18 cellular contexts compared by ENCODE assay signal in the genomic region with DNA sequence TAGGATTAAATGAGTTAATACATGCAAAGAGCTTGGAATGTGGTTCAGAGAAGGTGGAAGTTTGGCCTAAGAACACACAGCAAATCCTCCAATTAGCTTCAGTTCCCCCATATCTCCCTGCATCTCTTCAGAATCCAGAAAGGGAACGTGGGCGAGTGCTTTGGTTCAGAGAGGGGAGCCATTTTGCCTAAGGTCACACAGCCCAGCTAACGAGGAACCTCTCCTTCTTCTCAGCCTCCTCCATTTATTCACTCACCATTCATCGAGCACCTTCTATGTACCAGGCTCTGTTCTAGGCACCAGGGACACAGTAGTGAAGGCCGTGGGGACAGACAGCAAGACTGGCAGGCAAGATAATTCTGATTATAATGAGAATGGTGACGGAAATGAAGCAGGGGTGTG. TPM values are rescaled to one million over a fixed set of nuclear protein-coding genes. Genes with fewer than 3 reads are reported as not detected.
DNase-seq lines count a peak whose midpoint lies in the region; TF ChIP-seq lines count a peak whose summit lies in the region.
"Had no signal": no experiment of that assay in that cellular context is flagged by ENCODE, and none has a peak within 500 bp of the region (broad histone marks: within the 10 kb centered on the region; RNA-seq: fewer than 3 reads in every experiment).

No MANE protein-coding gene starts in this region.

- no peaks in the 10 kb centered on the region for H3K27me3 ChIP-seq in breast epithelium
- no peaks in the 10 kb centered on the region for H3K27me3 ChIP-seq in mammary epithelial cell (ENCODE audit: insufficient read depth, low read length)
- H3K27me3 ChIP-seq: ascending aorta, heart left ventricle had no signal

- TF ChIP-seq POLR2A in breast epithelium (IDR thresholded peaks at IDR 0.05) = no peak

- H3K36me3 Mint-ChIP-seq in dendritic cell treated with granulocyte-macrophage colony-stimulating factor and Interleukin-4, amounts not matched to agents 40 ng/mL and 50 ng/mL, for 4 days (ENCODE audit: low read depth) = peaks cover 18% of the 10 kb centered on the region
- H3K36me3 Mint-ChIP-seq in neural crest cell (ENCODE audit: low read depth) = no peaks in the 10 kb centered on the region

- no peak overlapping the region for H2AFZ ChIP-seq in mammary epithelial cell (ENCODE audit: low read depth, low read length)

- H3K4me3 Mint-ChIP-seq in dendritic cell treated with granulocyte-macrophage colony-stimulating factor and Interleukin-4, amounts not matched to agents 40 ng/mL and 50 ng/mL, for 4 days = no peak overlapping the region
- H3K4me3 Mint-ChIP-seq in neural crest cell = peak overlapping the region; percentile 73
- H3K4me3 Mint-ChIP-seq: activated CD4-positive, alpha-beta T cell treated with anti-CD3 and anti-CD28 coated beads, Interleukin-2, amount 10 ng/mL, durations not matched to agents 7 days and 5 days; stimulated activated naive CD8-positive, alpha-beta T cell treated with anti-CD3 and anti-CD28 coated beads, Interleukin-15, amount 100 ng/mL, for 72 hours had no signal

- intact Hi-C loops in breast epithelium (cut with DNase I; ENCODE audit: low total_unique reads) = loop anchor here (5.0 kb wide), 1 partner anchor 389 kb away; no protein-coding TSS in a partner anchor
- intact Hi-C loops in mammary epithelial cell (cut with micrococcal nuclease) = no loop called here
- intact Hi-C loops in dendritic cell treated with granulocyte-macrophage colony-stimulating factor and Interleukin-4, amounts not matched to agents 40 ng/mL and 50 ng/mL, for 4 days (cut with micrococcal nuclease) = no loop called here

- CTCF ChIA-PET in mammary epithelial cell (lab: Charles Lee; ENCODE audit: low non-redundant PET) = interaction anchor here (0.6 kb wide), 1 partner anchor 9 kb away, joined by 21 read pairs; no protein-coding TSS in a partner anchor
- CTCF ChIA-PET in HEK293T (lab: Yijun Ruan, JAX) = no interaction called here

- H3K27me3 Mint-ChIP-seq in dendritic cell treated with granulocyte-macrophage colony-stimulating factor and Interleukin-4, amounts not matched to agents 40 ng/mL and 50 ng/mL, for 4 days = peaks cover 17% of the 10 kb centered on the region
- H3K27me3 Mint-ChIP-seq in neural crest cell (ENCODE audit: low read depth) = peaks cover 22% of the 10 kb centered on the region

- H3K9ac ChIP-seq in mammary epithelial cell (ENCODE audit: insufficient read depth, low read length) = no peak overlapping the region

- peak overlapping the region; percentile 99 to 100 for H3K27ac ChIP-seq in breast epithelium
- no peak overlapping the region for H3K27ac ChIP-seq in mammary epithelial cell (ENCODE audit: insufficient read depth, low read depth, low read length)

- H3K9me3 Mint-ChIP-seq in dendritic cell treated with granulocyte-macrophage colony-stimulating factor and Interleukin-4, amounts not matched to agents 40 ng/mL and 50 ng/mL, for 4 days = no peaks in the 10 kb centered on the region
- no peaks in the 10 kb centered on the region for H3K9me3 Mint-ChIP-seq in neural crest cell
- H3K9me3 Mint-ChIP-seq: activated CD4-positive, alpha-beta T cell treated with anti-CD3 and anti-CD28 coated beads, Interleukin-2, amount 10 ng/mL, durations not matched to agents 7 days and 5 days; effector memory CD8-positive, alpha-beta T cell; stimulated activated naive CD8-positive, alpha-beta T cell treated with anti-CD3 and anti-CD28 coated beads, Interleukin-15, amount 100 ng/mL, for 72 hours had no signal

- H3K27ac Mint-ChIP-seq in dendritic cell treated with granulocyte-macrophage colony-stimulating factor and Interleukin-4, amounts not matched to agents 40 ng/mL and 50 ng/mL, for 4 days = peak overlapping the region; percentile 46
- H3K27ac Mint-ChIP-seq in neural crest cell (ENCODE audit: unreplicated experiment) = no peak overlapping the region
- H3K27ac Mint-ChIP-seq: activated CD4-positive, alpha-beta T cell treated with anti-CD3 and anti-CD28 coated beads, Interleukin-2, amount 10 ng/mL, durations not matched to agents 7 days and 5 days had no signal

- H3K36me3 ChIP-seq in breast epithelium (no peaks in the 10 kb centered on the region), mammary epithelial cell (ENCODE audit: insufficient read depth, low read length) (no peaks in the 10 kb centered on the region)

- DNase-seq in breast epithelium (ENCODE audit: low spot score in 2 of 2) = no peak
- no peak for DNase-seq in mammary epithelial cell
- no peak for DNase-seq in neural crest cell (ENCODE audit: low read depth, low spot score)
- DNase-seq in HEK293T (ENCODE audit: extremely low spot score) = no peak
- no peak for DNase-seq in stimulated activated CD4-positive, alpha-beta T cell treated with anti-CD3 and anti-CD28 coated beads, Interleukin-12 subunit alpha, Interleukin-12 subunit beta, amount 100 ng/mL, for 4 hours
- DNase-seq in foreskin melanocyte = no peak
- no peak for DNase-seq in NCI-H510A treated with DMSO at 0.1 percent for 48 hours (lab: John Stamatoyannopoulos, UW)
- DNase-seq: activated CD4-positive, alpha-beta T cell treated with anti-CD3 and anti-CD28 coated beads, Interleukin-2, amount 10 ng/mL, durations not matched to agents 7 days and 5 days; effector memory CD8-positive, alpha-beta T cell; Karpas-422; NCI-H1092; NCI-H2081; NCI-H510A; stimulated activated CD4-positive, alpha-beta T cell treated with anti-CD3 and anti-CD28 coated beads, Interleukin-2, amount 100 ng/mL, for 48 hours; stimulated activated naive CD8-positive, alpha-beta T cell treated with anti-CD3 and anti-CD28 coated beads, Interleukin-15, amount 100 ng/mL, for 72 hours had no signal

- H3K4me2 ChIP-seq in mammary epithelial cell (ENCODE audit: insufficient read depth, low read depth, low read length) = no peak overlapping the region

- dilution Hi-C loops in mammary epithelial cell (cut with HindIII; ENCODE audit: low sequenced_read_pairs) = no loop called here

- H3K9me3 ChIP-seq in breast epithelium = no peaks in the 10 kb centered on the region
- H3K9me3 ChIP-seq in mammary epithelial cell (replicated peaks; ENCODE audit: insufficient read depth, low read length) = no peaks in the 10 kb centered on the region
- H3K9me3 ChIP-seq: ascending aorta, heart left ventricle had no signal

- no peak for TF ChIP-seq CTCF in breast epithelium (IDR thresholded peaks at IDR 0.05)
- TF ChIP-seq CTCF in mammary epithelial cell (conservative IDR thresholded peaks at IDR 0.05 in 1 of 2, IDR thresholded peaks at IDR 0.05 in 1 of 2; ENCODE audit: extremely low read depth in 1 of 2, insufficient read depth in 1 of 2, low read depth in 1 of 2, low read length in 2 of 2) = no peak
- no peak for TF ChIP-seq CTCF in neural crest cell (conservative IDR thresholded peaks at IDR 0.05)

- H3K79me2 ChIP-seq in mammary epithelial cell (ENCODE audit: insufficient read depth, low read length) = peaks cover 23% of the 10 kb centered on the region

- no peaks in the 10 kb centered on the region for H3K4me1 ChIP-seq in breast epithelium
- peaks cover 10% of the 10 kb centered on the region for H3K4me1 ChIP-seq in mammary epithelial cell (ENCODE audit: insufficient read depth, low read length)

- in situ Hi-C loops in mammary epithelial cell (cut with MboI; ENCODE audit: low sequenced_read_pairs in 2 of 2) = loop anchor here (5.0 to 25.0 kb wide), 4 partner anchors 274 to 549 kb away; a partner anchor contains a TSS

- no TSS peak for BruUV-seq in mammary epithelial cell (replicated peaks; lab: Mats Ljungman, UMichigan)

- H4K20me1 ChIP-seq in mammary epithelial cell (ENCODE audit: insufficient read depth, low read length) = no peaks in the 10 kb centered on the region

- H3K4me1 Mint-ChIP-seq in dendritic cell treated with granulocyte-macrophage colony-stimulating factor and Interleukin-4, amounts not matched to agents 40 ng/mL and 50 ng/mL, for 4 days (ENCODE audit: low read depth) = peaks cover 59% of the 10 kb centered on the region
- peaks cover 12% of the 10 kb centered on the region for H3K4me1 Mint-ChIP-seq in neural crest cell

- no peak overlapping the region for H3K4me3 ChIP-seq in breast epithelium
- no peak overlapping the region for H3K4me3 ChIP-seq in mammary epithelial cell (replicated peaks in 1 of 3; ENCODE audit: insufficient read depth in 1 of 3, low read depth in 2 of 3, low read length in 3 of 3)
- H3K4me3 ChIP-seq: ascending aorta, heart left ventricle had no signal

- WGBS in mammary epithelial cell (ENCODE audit: low coverage, missing lambda C conversion rate) = 88% methylated on average over 6 of the region's 6 CpGs

- POLR2A ChIA-PET in HEK293T (lab: Yijun Ruan, JAX) = interaction anchor here (1.3 kb wide), 1 partner anchor 97 kb away, joined by 4 read pairs; no protein-coding TSS in a partner anchor

TF ChIP-seq in HEK293T, 16 proteins besides CTCF, POLR2A, EP300 and RAD21 (continues in another document):
- TF ChIP-seq TARDBP (IDR thresholded peaks at IDR 0.05) (no peak), NFRKB (IDR thresholded peaks at IDR 0.05) (no peak), SP1 (IDR thresholded peaks at IDR 0.05) (no peak), HDGF (IDR thresholded peaks at IDR 0.05; ENCODE audit: borderline replicate concordance) (no peak), ZNF384 (IDR thresholded peaks at IDR 0.05) (no peak), LEF1 (IDR thresholded peaks at IDR 0.05; ENCODE audit: borderline replicate concordance) (no peak), L3MBTL2 (conservative IDR thresholded peaks at IDR 0.05) (no peak), ARNT (IDR thresholded peaks at IDR 0.05) (no peak), SUZ12 (IDR thresholded peaks at IDR 0.05) (no peak), FOXA1 (IDR thresholded peaks at IDR 0.05) (no peak), FOXM1 (IDR thresholded peaks at IDR 0.05; ENCODE audit: borderline replicate concordance) (no peak), CTBP1 (IDR thresholded peaks at IDR 0.05; ENCODE audit: borderline replicate concordance) (no peak), BHLHE40 (IDR thresholded peaks at IDR 0.05; ENCODE audit: borderline replicate concordance) (no peak), FOXK2 (IDR thresholded peaks at IDR 0.05) (no peak)

RNA-seq across cellular contexts. Expression of a gene that starts 2.3 kb away (rescaled TPM):
- 100 to 1,000 TPM; 137 to 177 (median 149) TPM for total RNA-seq in breast epithelium
- total RNA-seq in mammary epithelial cell = 100 to 1,000 TPM in 1 of 2 donors, 10 to 100 TPM in 1; 81.9 to 166 TPM
- 35.3 TPM for polyA plus RNA-seq in mammary epithelial cell
- 6.8 TPM for polyA minus RNA-seq in mammary epithelial cell
- 7.6 and 7.8 TPM in 2 replicates for total RNA-seq in neural crest cell

RNA-seq across cellular contexts. Expression of a gene that starts 34.8 kb away (rescaled TPM):
- total RNA-seq in breast epithelium (10 to 100 TPM; 12.9 to 29.4 (median 18.0) TPM), mammary epithelial cell (10 to 100 TPM; 28.8 to 29.5 TPM), neural crest cell (26.1 and 29.1 TPM in 2 replicates)
- 66.2 TPM for polyA plus RNA-seq in mammary epithelial cell
- polyA minus RNA-seq in mammary epithelial cell = 90.1 TPM
